ENCODE assay signal across 8 cellular contexts in the genomic region with DNA sequence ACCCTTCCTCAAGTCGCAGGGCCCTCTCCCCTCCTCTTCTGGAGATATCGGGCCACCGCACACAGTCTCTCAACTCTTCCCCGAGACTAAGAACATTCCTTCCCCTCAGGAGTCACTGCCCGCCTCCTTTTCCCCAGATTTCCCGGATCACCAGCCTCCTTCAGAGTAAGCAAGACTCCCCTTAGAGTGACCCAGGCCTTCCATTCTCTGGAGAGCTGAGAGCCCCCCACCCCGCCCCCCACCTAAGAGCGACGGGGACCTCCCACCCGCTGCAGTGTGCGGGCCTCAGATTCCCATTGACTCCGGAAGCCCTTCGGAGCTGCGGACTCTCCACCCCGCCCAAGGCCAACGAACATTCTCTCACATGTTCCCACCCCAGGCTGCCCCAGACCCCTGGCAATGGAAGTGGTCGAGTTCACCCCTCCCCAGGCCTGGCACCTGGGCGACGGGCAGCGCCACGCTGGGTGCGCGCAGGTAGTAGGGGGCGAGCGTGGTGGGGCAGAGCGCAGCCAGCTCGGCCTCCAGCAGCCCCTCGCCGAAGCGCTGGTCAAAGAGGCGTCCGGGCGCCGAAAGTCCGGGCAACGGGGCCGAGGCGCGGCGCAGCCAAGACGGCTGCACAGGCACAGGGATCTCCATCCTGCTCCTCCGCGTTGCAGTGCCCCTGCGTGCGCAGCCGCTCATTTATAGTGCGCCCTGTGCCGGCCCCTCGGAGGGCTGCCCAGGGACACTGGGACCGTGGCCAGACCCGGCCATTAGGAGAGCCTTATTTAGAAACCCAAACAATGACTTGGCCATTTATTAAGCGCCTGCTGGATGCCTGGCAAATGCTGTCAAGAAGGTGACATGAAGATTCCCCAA. TPM values are rescaled to one million over a fixed set of nuclear protein-coding genes. Genes with fewer than 3 reads are reported as not detected.
DNase-seq lines count a peak whose midpoint lies in the region; ATAC-seq, FAIRE-seq and TF ChIP-seq lines count a peak whose summit lies in the region.

TSS of gene HSPB6 (minus strand) at position 657 of the 858 bp plus-strand sequence. CDS start at position 636, 21 bp downstream.

- H3K27ac ChIP-seq in gastroesophageal sphincter = peak within 1 kb of the TSS; percentile 93 to 99 (median 96)
- peak within 1 kb of the TSS; percentile 85 to 89 (median 86) for H3K27ac ChIP-seq in pancreas

- FAIRE-seq in pancreas (lab: Jason Lieb, UNC) = no peak

- 5 to 13% methylated on average over 5 to 10 of the region's 52 CpGs for WGBS in gastroesophageal sphincter (ENCODE audit: low coverage in 1 of 2), 2 donors
- WGBS in pancreas, 2 donors = 19 to 23% methylated on average over 45 to 52 of the region's 52 CpGs

- peak; percentile 91 to 98 for TF ChIP-seq POLR2A in gastroesophageal sphincter (IDR thresholded peaks at IDR 0.05)

- H3K36me3 ChIP-seq in gastroesophageal sphincter = peaks cover 0 to 50% of the 10 kb centered on the region in 2 donors
- H3K36me3 ChIP-seq in pancreas = peaks cover 0 to 4% (median 0%) of the 10 kb centered on the region in 3 donors

- TF ChIP-seq CTCF in WI38 (IDR thresholded peaks at IDR 0.05; ENCODE audit: low read depth, low read length) (no peak), gastroesophageal sphincter (IDR thresholded peaks at IDR 0.05) (no peak), pancreas (IDR thresholded peaks at IDR 0.05) (no peak)

- peak within 1 kb of the TSS; percentile 59 for H3K4me3 ChIP-seq in GM08714 (ENCODE audit: low read length)
- peak within 1 kb of the TSS; percentile 96 for H3K4me3 ChIP-seq in WI38 (ENCODE audit: low read depth, low read length)
- peak within 1 kb of the TSS; percentile 51 to 81 for H3K4me3 ChIP-seq in gastroesophageal sphincter
- peak within 1 kb of the TSS; percentile 68 to 93 (median 80) for H3K4me3 ChIP-seq in pancreas

- H3K27me3 ChIP-seq in gastroesophageal sphincter (no peaks in the 10 kb centered on the region), pancreas (no peaks in the 10 kb centered on the region)

- no peaks in the 10 kb centered on the region for H3K9me3 ChIP-seq in gastroesophageal sphincter
- H3K9me3 ChIP-seq in pancreas = no peaks in the 10 kb centered on the region

- intact Hi-C loops in pancreas (cut with DNase I) = no loop called here

- DNase-seq in pancreas = peak in 1 of 6 donors; percentile 53

- H3K4me1 ChIP-seq in gastroesophageal sphincter (peaks cover 0 to 67% (median 31%) of the 10 kb centered on the region in 3 donors), pancreas (peaks cover 0 to 17% (median 8%) of the 10 kb centered on the region in 3 donors)

- ATAC-seq in gastroesophageal sphincter (peak; percentile 13), pancreas (no peak), HG03025 (IDR thresholded peaks at IDR 0.05; ENCODE audit: low FRiP score, unreplicated experiment) (no peak), HG03159 (IDR thresholded peaks at IDR 0.05; ENCODE audit: unreplicated experiment) (no peak), GM19467 (IDR thresholded peaks at IDR 0.05; ENCODE audit: unreplicated experiment) (no peak), GM21528 (IDR thresholded peaks at IDR 0.05; ENCODE audit: low FRiP score, unreplicated experiment) (no peak)

- no peak for TF ChIP-seq EP300 in gastroesophageal sphincter (IDR thresholded peaks at IDR 0.05)

RNA-seq across cellular contexts. Expression of gene HSPB6, which starts in this region (rescaled TPM):
- 100 to 1,000 TPM in 2 of 4 donors, 10 to 100 TPM in 2; 44.9 to 119 (median 96.6) TPM for total RNA-seq in gastroesophageal sphincter
- 10 to 100 TPM in 3 of 6 donors, 1 to 10 TPM in 3; 3.4 to 16.4 (median 11.7) TPM for total RNA-seq in pancreas
- 10 to 100 TPM; 42.2 to 59.8 TPM for polyA plus RNA-seq in pancreas
